In the genomic region with DNA sequence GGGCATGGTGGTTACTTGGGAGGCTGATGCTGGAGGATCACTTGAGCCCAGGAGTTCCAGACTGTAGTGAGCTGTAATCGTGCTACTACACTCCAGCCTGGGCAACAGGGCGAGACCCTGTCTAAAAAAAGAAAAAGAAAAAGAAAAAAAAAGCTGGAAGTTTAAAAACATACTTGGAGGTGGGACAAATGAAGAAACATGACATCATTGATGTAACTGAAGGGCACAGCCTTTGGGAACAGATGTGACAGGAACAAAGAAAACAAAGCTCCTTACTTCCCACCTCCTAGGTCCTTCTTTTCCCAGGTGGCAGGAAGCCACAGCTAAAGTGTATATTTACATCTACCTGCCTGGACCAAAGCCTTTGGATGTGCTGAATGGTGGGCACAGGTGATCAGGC, we compare ENCODE assay signal across 14 cellular contexts. TPM values are rescaled to one million over a fixed set of nuclear protein-coding genes. Genes with fewer than 3 reads are reported as not detected.
DNase-seq lines count a peak whose midpoint lies in the region; ATAC-seq and TF ChIP-seq lines count a peak whose summit lies in the region.
"Had no signal": no experiment of that assay in that cellular context is flagged by ENCODE, and none has a peak within 500 bp of the region (broad histone marks: within the 10 kb centered on the region; RNA-seq: fewer than 3 reads in every experiment).

No MANE protein-coding gene starts in this region.

- WGBS in trophoblast cell (ENCODE audit: extremely low coverage, insufficient coverage, insufficient read length) = no CpG with 5 or more reads among the region's 2 CpGs

- no peak overlapping the region for H3K23ac ChIP-seq in trophoblast cell (ENCODE audit: low read length)

- H3K4ac ChIP-seq in trophoblast cell (ENCODE audit: low read depth, low read length) = no peak overlapping the region

- H4K20me1 ChIP-seq in GM23338 (replicated peaks; ENCODE audit: insufficient read depth) = no peaks in the 10 kb centered on the region

- H3F3A ChIP-seq in GM23338 (replicated peaks; ENCODE audit: low read depth) = peaks cover 5% of the 10 kb centered on the region

- no peak overlapping the region for H4K91ac ChIP-seq in trophoblast cell (ENCODE audit: low read depth, low read length)

- no peaks in the 10 kb centered on the region for H3K27me3 ChIP-seq in CD8-positive, alpha-beta memory T cell (ENCODE audit: insufficient read depth, low read length, poor library complexity, severe bottlenecking)
- H3K27me3 ChIP-seq in trophoblast cell (ENCODE audit: insufficient read depth, low read length) (no peaks in the 10 kb centered on the region), GM23338 (ENCODE audit: insufficient read depth) (no peaks in the 10 kb centered on the region)
- H3K27me3 ChIP-seq: BE2C had no signal

- H3K27ac ChIP-seq in CD8-positive, alpha-beta memory T cell (ENCODE audit: low read depth, low read length) = no peak overlapping the region
- H3K27ac ChIP-seq in trophoblast cell (ENCODE audit: low read depth, low read length) = no peak overlapping the region
- no peak overlapping the region for H3K27ac ChIP-seq in GM23338 (ENCODE audit: low read depth)
- H3K27ac ChIP-seq: C4-2B, GM23248 had no signal

- DNase-seq in activated T-cell treated with anti-CD3 and anti-CD28 coated beads, Interleukin-2, amount 50 U/mL, for 72 hours = no peak
- DNase-seq in activated T-cell treated with anti-CD3 and anti-CD28 coated beads for 4 hours (no peak), trophoblast cell (no peak), GM23338 (ENCODE audit: low spot score) (no peak), amygdala (lab: John Stamatoyannopoulos, UW) (no peak), chondrocyte (ENCODE audit: low spot score) (no peak)
- DNase-seq in CD8-positive, alpha-beta memory T cell = no peak
- DNase-seq: BE2C, DMS53, GM23248, H7 had no signal

- H3K4me1 Mint-ChIP-seq in activated T-cell treated with anti-CD3 and anti-CD28 coated beads, Interleukin-2, amount 50 U/mL, for 72 hours (ENCODE audit: low read depth) = peaks cover 31% of the 10 kb centered on the region
- H3K4me1 Mint-ChIP-seq in CD8-positive, alpha-beta memory T cell = peaks cover 11 to 15% (median 12%) of the 10 kb centered on the region in 3 donors
- H3K4me1 Mint-ChIP-seq in dendritic cell treated with granulocyte-macrophage colony-stimulating factor and Interleukin-4, amounts not matched to agents 40 ng/mL and 50 ng/mL, for 4 days (ENCODE audit: low read depth) = peaks cover 38% of the 10 kb centered on the region
- H3K4me1 Mint-ChIP-seq in GM23338 (peaks cover 15% of the 10 kb centered on the region), chondrocyte (ENCODE audit: low read depth) (peaks cover 13% of the 10 kb centered on the region)

- no peaks in the 10 kb centered on the region for H3K9me2 ChIP-seq in GM23338 (ENCODE audit: insufficient read depth)

- H3K4me3 ChIP-seq in CD8-positive, alpha-beta memory T cell (ENCODE audit: low read length) = no peak overlapping the region
- no peak overlapping the region for H3K4me3 ChIP-seq in trophoblast cell (ENCODE audit: low read depth, low read length)
- no peak overlapping the region for H3K4me3 ChIP-seq in GM23338
- H3K4me3 ChIP-seq: GM23248, K562 had no signal

- H3K9ac ChIP-seq in trophoblast cell (ENCODE audit: low read length) = no peak overlapping the region
- H3K9ac ChIP-seq: GM23248 had no signal

- POLR2A ChIA-PET in CD8-positive, alpha-beta memory T cell (lab: Charles Lee) = no interaction called here

- H3K36me3 Mint-ChIP-seq in activated T-cell treated with anti-CD3 and anti-CD28 coated beads, Interleukin-2, amount 50 U/mL, for 72 hours (ENCODE audit: insufficient read depth in 2 of 2) = no peaks in the 10 kb centered on the region
- H3K36me3 Mint-ChIP-seq in CD8-positive, alpha-beta memory T cell = peaks cover 0 to 1% (median 0%) of the 10 kb centered on the region in 3 donors
- no peaks in the 10 kb centered on the region for H3K36me3 Mint-ChIP-seq in dendritic cell treated with granulocyte-macrophage colony-stimulating factor and Interleukin-4, amounts not matched to agents 40 ng/mL and 50 ng/mL, for 4 days (ENCODE audit: low read depth)
- H3K36me3 Mint-ChIP-seq in GM23338 (ENCODE audit: low read depth) = no peaks in the 10 kb centered on the region
- H3K36me3 Mint-ChIP-seq in chondrocyte (ENCODE audit: low read depth) = no peaks in the 10 kb centered on the region

- peaks cover 26% of the 10 kb centered on the region for H3K79me1 ChIP-seq in trophoblast cell (ENCODE audit: low read length)

- CTCF ChIA-PET in CD8-positive, alpha-beta memory T cell (lab: Charles Lee) = no interaction called here

- H3K9me3 ChIP-seq in CD8-positive, alpha-beta memory T cell (ENCODE audit: low read length) = no peaks in the 10 kb centered on the region
- H3K9me3 ChIP-seq in trophoblast cell (ENCODE audit: insufficient read depth, low read depth, low read length) = peaks cover 3% of the 10 kb centered on the region
- H3K9me3 ChIP-seq: BE2C had no signal

- no peaks in the 10 kb centered on the region for H3K36me3 ChIP-seq in CD8-positive, alpha-beta memory T cell (ENCODE audit: insufficient read depth, low read length)
- H3K36me3 ChIP-seq in trophoblast cell (ENCODE audit: control insufficient read depth in 1 of 2, insufficient read depth in 2 of 2, low read length in 2 of 2) (no peaks in the 10 kb centered on the region), GM23338 (ENCODE audit: insufficient read depth) (no peaks in the 10 kb centered on the region)
- H3K36me3 ChIP-seq: BE2C had no signal

- no peak overlapping the region for H4K12ac ChIP-seq in trophoblast cell (ENCODE audit: low read depth, low read length)

- H2AFZ ChIP-seq in trophoblast cell (ENCODE audit: insufficient read depth, low read length, poor library complexity) (no peak overlapping the region), GM23338 (no peak overlapping the region)
- H2AFZ ChIP-seq: GM23248 had no signal

- no peak overlapping the region for H3K18ac ChIP-seq in trophoblast cell (ENCODE audit: low read length)

- H3K79me2 ChIP-seq in trophoblast cell (ENCODE audit: control insufficient read depth, insufficient read depth, low read length, poor library complexity) (peaks cover 5% of the 10 kb centered on the region), GM23338 (replicated peaks; ENCODE audit: insufficient read depth) (no peaks in the 10 kb centered on the region)

- H2BK120ac ChIP-seq in trophoblast cell (ENCODE audit: insufficient read depth, low read length, poor library complexity) = no peak overlapping the region

- peaks cover 0 to 2% of the 10 kb centered on the region in 2 donors for H3K9me3 Mint-ChIP-seq in activated T-cell treated with anti-CD3 and anti-CD28 coated beads, Interleukin-2, amount 50 U/mL, for 72 hours
- H3K9me3 Mint-ChIP-seq in CD8-positive, alpha-beta memory T cell = no peaks in the 10 kb centered on the region
- H3K9me3 Mint-ChIP-seq in dendritic cell treated with granulocyte-macrophage colony-stimulating factor and Interleukin-4, amounts not matched to agents 40 ng/mL and 50 ng/mL, for 4 days = no peaks in the 10 kb centered on the region
- H3K9me3 Mint-ChIP-seq in GM23338 (no peaks in the 10 kb centered on the region), chondrocyte (ENCODE audit: low read depth) (no peaks in the 10 kb centered on the region)

- H2AK5ac ChIP-seq in trophoblast cell (ENCODE audit: low read length) = no peak overlapping the region

- no peak overlapping the region for H3K4me3 Mint-ChIP-seq in activated T-cell treated with anti-CD3 and anti-CD28 coated beads, Interleukin-2, amount 50 U/mL, for 72 hours
- peak overlapping the region in 4 of 7 donors; percentile 28 to 74 (median 40) for H3K4me3 Mint-ChIP-seq in CD8-positive, alpha-beta memory T cell
- no peak overlapping the region for H3K4me3 Mint-ChIP-seq in dendritic cell treated with granulocyte-macrophage colony-stimulating factor and Interleukin-4, amounts not matched to agents 40 ng/mL and 50 ng/mL, for 4 days
- H3K4me3 Mint-ChIP-seq in GM23338 (no peak overlapping the region), chondrocyte (ENCODE audit: unreplicated experiment) (no peak overlapping the region)

- H3K4me2 ChIP-seq in trophoblast cell (ENCODE audit: low read length) (no peak overlapping the region), GM23338 (no peak overlapping the region)

- no peak for ATAC-seq in activated T-cell treated with anti-CD3 and anti-CD28 coated beads, Interleukin-2, amount 50 U/mL, for 72 hours (replicated peaks in 1 of 2)
- ATAC-seq in GM23338 = no peak
- ATAC-seq: K562 had no signal

- H2BK5ac ChIP-seq in trophoblast cell (ENCODE audit: low read depth, low read length, poor library complexity) = no peak overlapping the region

- H3K27ac Mint-ChIP-seq in activated T-cell treated with anti-CD3 and anti-CD28 coated beads, Interleukin-2, amount 50 U/mL, for 72 hours = peak overlapping the region; percentile 46
- peak overlapping the region in 4 of 8 donors; percentile 57 to 80 (median 74) for H3K27ac Mint-ChIP-seq in CD8-positive, alpha-beta memory T cell
- peak overlapping the region; percentile 47 for H3K27ac Mint-ChIP-seq in dendritic cell treated with granulocyte-macrophage colony-stimulating factor and Interleukin-4, amounts not matched to agents 40 ng/mL and 50 ng/mL, for 4 days
- H3K27ac Mint-ChIP-seq in GM23338 (no peak overlapping the region), chondrocyte (ENCODE audit: unreplicated experiment) (no peak overlapping the region)

- H3K27me3 Mint-ChIP-seq in activated T-cell treated with anti-CD3 and anti-CD28 coated beads, Interleukin-2, amount 50 U/mL, for 72 hours (ENCODE audit: low read depth) = peaks cover 7% of the 10 kb centered on the region
- peaks cover 3 to 4% of the 10 kb centered on the region in 2 donors for H3K27me3 Mint-ChIP-seq in CD8-positive, alpha-beta memory T cell
- peaks cover 9% of the 10 kb centered on the region for H3K27me3 Mint-ChIP-seq in dendritic cell treated with granulocyte-macrophage colony-stimulating factor and Interleukin-4, amounts not matched to agents 40 ng/mL and 50 ng/mL, for 4 days
- peaks cover 14% of the 10 kb centered on the region for H3K27me3 Mint-ChIP-seq in GM23338 (ENCODE audit: insufficient read depth, low read depth, poor library complexity)
- H3K27me3 Mint-ChIP-seq in chondrocyte (ENCODE audit: low read depth) = no peaks in the 10 kb centered on the region

- no peak for TF ChIP-seq CTCF in GM23338 (conservative IDR thresholded peaks at IDR 0.05; ENCODE audit: low read depth in 2 of 2)
- TF ChIP-seq CTCF in chondrocyte (IDR thresholded peaks at IDR 0.05) = no peak

- H2BK12ac ChIP-seq in trophoblast cell (ENCODE audit: low read length) = peak overlapping the region; percentile 42

- intact Hi-C loops in dendritic cell treated with granulocyte-macrophage colony-stimulating factor and Interleukin-4, amounts not matched to agents 40 ng/mL and 50 ng/mL, for 4 days (cut with micrococcal nuclease) = no loop called here

- H4K8ac ChIP-seq in trophoblast cell (ENCODE audit: low read depth, low read length) = no peak overlapping the region

- peaks cover 20% of the 10 kb centered on the region for H3K4me1 ChIP-seq in CD8-positive, alpha-beta memory T cell (ENCODE audit: insufficient read depth, low read length)
- H3K4me1 ChIP-seq in trophoblast cell (ENCODE audit: control insufficient read depth in 1 of 2, insufficient read depth in 2 of 2, low read length in 2 of 2) (peaks cover 17 to 24% of the 10 kb centered on the region in 2 experiments), GM23338 (ENCODE audit: insufficient read depth) (peaks cover 16% of the 10 kb centered on the region)

- H3K14ac ChIP-seq in trophoblast cell (ENCODE audit: low read length) = no peak overlapping the region

RNA-seq across cellular contexts. Expression of a gene that starts 1.9 kb away (rescaled TPM):
- total RNA-seq in activated T-cell treated with anti-CD3 and anti-CD28 coated beads, Interleukin-2, amount 50 U/mL, for 72 hours = 1 to 10 TPM; 1.1 to 3.4 TPM
- under 1 TPM; 0.94 to 0.95 TPM for total RNA-seq in CD8-positive, alpha-beta memory T cell
- polyA plus RNA-seq in CD8-positive, alpha-beta memory T cell = 1.7 TPM
- 0.92 and 0.94 TPM in 2 replicates for polyA plus RNA-seq in trophoblast cell (2013)
- 1.2 and 2.2 TPM in 2 replicates for total RNA-seq in GM23338 (2014; rRNA removed; shearing (Covaris generic))
- 2.2 and 3.1 TPM in 2 replicates for polyA plus RNA-seq in GM23338 (2016; fragmentation: Nextera tagmentation; extraction: Ambion mirVana)
- 1.7 to 2.6 TPM (median 2.3 TPM) in 3 replicates for total RNA-seq in chondrocyte

RNA-seq across cellular contexts. Expression of a gene that starts 29.0 kb away (rescaled TPM):
- 10 to 100 TPM; 13.6 to 14.1 TPM for total RNA-seq in activated T-cell treated with anti-CD3 and anti-CD28 coated beads, Interleukin-2, amount 50 U/mL, for 72 hours
- 1 to 10 TPM; 7.6 to 8.9 TPM for total RNA-seq in CD8-positive, alpha-beta memory T cell
- 2.5 TPM for polyA plus RNA-seq in CD8-positive, alpha-beta memory T cell
- polyA plus RNA-seq in trophoblast cell (2013) = 94.3 and 106 TPM in 2 replicates
- total RNA-seq in GM23338 (2014; rRNA removed; shearing (Covaris generic)) = 36.7 and 52.9 TPM in 2 replicates
- polyA plus RNA-seq in GM23338 (2016; fragmentation: Nextera tagmentation; extraction: Ambion mirVana) = 23.8 and 28.2 TPM in 2 replicates
- 72.8 to 78.9 TPM (median 78.1 TPM) in 3 replicates for total RNA-seq in chondrocyte

RNA-seq across cellular contexts. Expression of a gene that starts 35.5 kb away (rescaled TPM):
- 10 to 100 TPM in 1 of 2 donors, 1 to 10 TPM in 1; 9.5 to 11.8 TPM for total RNA-seq in activated T-cell treated with anti-CD3 and anti-CD28 coated beads, Interleukin-2, amount 50 U/mL, for 72 hours
- 10 to 100 TPM; 19.4 to 19.6 TPM for total RNA-seq in CD8-positive, alpha-beta memory T cell
- polyA plus RNA-seq in CD8-positive, alpha-beta memory T cell = 11.6 TPM
- 26.7 and 29.7 TPM in 2 replicates for polyA plus RNA-seq in trophoblast cell (2013)
- total RNA-seq in GM23338 (2014; rRNA removed; shearing (Covaris generic)) = 7.2 and 11.0 TPM in 2 replicates
- polyA plus RNA-seq in GM23338 (2016; fragmentation: Nextera tagmentation; extraction: Ambion mirVana) = 16.1 and 16.2 TPM in 2 replicates
- 25.9 to 27.9 TPM (median 27.8 TPM) in 3 replicates for total RNA-seq in chondrocyte

RNA-seq across cellular contexts. Expression of a gene that starts 48.6 kb away (rescaled TPM):
- total RNA-seq in activated T-cell treated with anti-CD3 and anti-CD28 coated beads, Interleukin-2, amount 50 U/mL, for 72 hours = 100 to 1,000 TPM; 102 to 144 TPM
- total RNA-seq in CD8-positive, alpha-beta memory T cell = 100 to 1,000 TPM; 112 to 117 TPM
- 17.1 TPM for polyA plus RNA-seq in CD8-positive, alpha-beta memory T cell
- polyA plus RNA-seq in trophoblast cell (2013) = 73.4 and 78.6 TPM in 2 replicates
- 135 and 147 TPM in 2 replicates for total RNA-seq in GM23338 (2014; rRNA removed; shearing (Covaris generic))
- polyA plus RNA-seq in GM23338 (2016; fragmentation: Nextera tagmentation; extraction: Ambion mirVana) = 66.6 and 74.1 TPM in 2 replicates
- 78.1 to 97.9 TPM (median 87.9 TPM) in 3 replicates for total RNA-seq in chondrocyte

Comparison
In these comparisons a context has a peak if more than half of its experiments do, and no peak if none do; other contexts are left out.
1. H3K27ac Mint-ChIP-seq: peak in activated T-cell treated with anti-CD3 and anti-CD28 coated beads, Interleukin-2, amount 50 U/mL, for 72 hours (single experiment) and dendritic cell treated with granulocyte-macrophage colony-stimulating factor and Interleukin-4, amounts not matched to agents 40 ng/mL and 50 ng/mL, for 4 days (single experiment); none in GM23338 (single experiment) and chondrocyte (single experiment).
2. H3K4me3 Mint-ChIP-seq: peak in CD8-positive, alpha-beta memory T cell (4 of 7); none in activated T-cell treated with anti-CD3 and anti-CD28 coated beads, Interleukin-2, amount 50 U/mL, for 72 hours (0 of 2), dendritic cell treated with granulocyte-macrophage colony-stimulating factor and Interleukin-4, amounts not matched to agents 40 ng/mL and 50 ng/mL, for 4 days (single experiment), GM23338 (single experiment) and chondrocyte (single experiment).